ENCODE assay signal across 2 cellular contexts in genomic region chr18:32368170-32368569, GRCh38.
A peak's percentile ranks its signal among the peaks of the same experiment; 100 is the strongest.
TF ChIP-seq lines count a peak whose summit lies in the region.

No MANE protein-coding gene starts in this region.

TF ChIP-seq in IMR-90, 13 proteins besides CTCF, POLR2A, EP300 and RAD21:
- peak; percentile 31; the same call in 1 of the 2 replicates for TF ChIP-seq CEBPB (IDR thresholded peaks at IDR 0.05; ENCODE audit: low read depth, low read length)
- TF ChIP-seq RFX5 (IDR thresholded peaks at IDR 0.05; ENCODE audit: low read depth, low read length) = no peak

TF ChIP-seq in liver, 16 proteins besides CTCF, POLR2A, EP300 and RAD21 (continued from another document):
- no peak for TF ChIP-seq FOXA1 (IDR thresholded peaks at IDR 0.05)
- peak in 1 of 2 donors; percentile 51 for TF ChIP-seq RXRA (IDR thresholded peaks at IDR 0.05)
- peak; percentile 77 for TF ChIP-seq ATF3 (IDR thresholded peaks at IDR 0.05)
- TF ChIP-seq MAX (IDR thresholded peaks at IDR 0.05) = peak; percentile 43
- no peak for TF ChIP-seq SP1 (IDR thresholded peaks at IDR 0.05)
- TF ChIP-seq HNF4A (conservative IDR thresholded peaks at IDR 0.05) = peak; percentile 37 to 51
- TF ChIP-seq JUND (IDR thresholded peaks at IDR 0.05) = peak; percentile 55 to 78
- peak; percentile 49 for TF ChIP-seq YY1 (IDR thresholded peaks at IDR 0.05)
- no peak for TF ChIP-seq EGR1 (IDR thresholded peaks at IDR 0.05; ENCODE audit: low read depth in 2 of 2)
- TF ChIP-seq ZBTB33 (IDR thresholded peaks at IDR 0.05) = no peak
